8 cellular contexts compared by ENCODE assay signal in the genomic region with DNA sequence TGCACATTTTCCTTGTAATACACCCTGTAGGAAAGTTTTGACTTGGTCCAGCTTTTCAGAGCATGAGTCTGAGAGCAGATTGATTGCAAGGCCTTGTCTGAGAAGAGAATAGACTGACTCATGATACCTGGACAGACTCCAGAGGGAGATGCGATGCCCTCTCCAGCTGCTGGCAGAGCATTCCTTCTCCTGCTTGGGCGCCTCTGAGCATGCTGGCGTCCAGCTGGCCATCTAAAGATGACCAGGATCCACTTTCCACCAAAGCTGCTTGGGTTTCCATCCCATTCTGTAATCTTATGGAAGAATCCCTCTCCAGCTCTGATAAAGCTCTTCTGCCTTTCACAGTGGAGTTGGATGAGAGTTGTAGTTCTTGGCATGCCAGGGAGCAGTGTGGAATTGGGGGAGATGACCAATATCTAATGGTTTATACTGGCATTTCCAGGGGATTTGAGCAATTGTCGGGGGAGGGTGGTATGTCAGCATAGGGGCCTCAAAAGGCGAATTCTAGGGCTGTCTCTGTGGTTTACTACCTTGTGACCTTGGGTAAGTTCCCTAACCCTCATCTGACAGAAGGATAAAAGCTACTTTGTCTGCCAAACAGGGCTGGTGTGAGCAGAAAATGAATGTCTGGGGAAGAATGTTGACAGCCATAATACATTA. TPM values are rescaled to one million over a fixed set of nuclear protein-coding genes. Genes with fewer than 3 reads are reported as not detected.
DNase-seq lines count a peak whose midpoint lies in the region; ATAC-seq and TF ChIP-seq lines count a peak whose summit lies in the region.

No MANE protein-coding gene starts in this region.

- no peak overlapping the region for H3K4ac ChIP-seq in mesenchymal stem cell (ENCODE audit: low read depth in 1 of 2, low read length in 2 of 2)

- H4K8ac ChIP-seq in mesenchymal stem cell (ENCODE audit: low read length): no peak overlapping the region

- H3K9me3 ChIP-seq in mesenchymal stem cell (ENCODE audit: control insufficient read depth, low read length) (no peaks in the 10 kb centered on the region), vagina (no peaks in the 10 kb centered on the region)

- H3K23ac ChIP-seq in mesenchymal stem cell (ENCODE audit: low read length in 2 of 2): no peak overlapping the region

- H3K79me1 ChIP-seq in mesenchymal stem cell (replicated peaks; ENCODE audit: low read length, poor library complexity, severe bottlenecking): no peaks in the 10 kb centered on the region

- ATAC-seq in HG03378 (IDR thresholded peaks at IDR 0.05; ENCODE audit: unreplicated experiment): no peak

- H3K4me3 ChIP-seq in mesenchymal stem cell (ENCODE audit: insufficient read depth in 1 of 2, low read depth in 1 of 2, low read length in 2 of 2) (peak overlapping the region in 1 of 2 experiments; percentile 75), vagina (peak overlapping the region in 1 of 2 donors; percentile 10)

- 86% methylated on average over 5 of the region's 5 CpGs for WGBS in mesenchymal stem cell

- H3K14ac ChIP-seq in mesenchymal stem cell (ENCODE audit: low read length in 2 of 2): no peak overlapping the region

- H3K9ac ChIP-seq in mesenchymal stem cell (ENCODE audit: low read length): peak overlapping the region; percentile 76

- H3K4me1 ChIP-seq in mesenchymal stem cell (ENCODE audit: control insufficient read depth, insufficient read depth, low read depth, low read length) (peaks cover 23% of the 10 kb centered on the region), vagina (peaks cover 64% of the 10 kb centered on the region)

- no peak overlapping the region for H3K18ac ChIP-seq in mesenchymal stem cell (ENCODE audit: low read depth in 1 of 2, low read length in 2 of 2)

- H2AK5ac ChIP-seq in mesenchymal stem cell (ENCODE audit: low read length, severe bottlenecking): no peak overlapping the region

- H2BK12ac ChIP-seq in mesenchymal stem cell (ENCODE audit: low read length in 2 of 2): no peak overlapping the region

- TF ChIP-seq CTCF in vagina (IDR thresholded peaks at IDR 0.05): no peak
- no peak for TF ChIP-seq CTCF in GM10266 (IDR thresholded peaks at IDR 0.05; ENCODE audit: control insufficient read depth, insufficient read depth, low read depth, missing control alignments)

- H2BK120ac ChIP-seq in mesenchymal stem cell (ENCODE audit: low read depth, low read length): no peak overlapping the region

- TF ChIP-seq POLR2A in vagina (IDR thresholded peaks at IDR 0.05): no peak

- no peak overlapping the region for H2BK5ac ChIP-seq in mesenchymal stem cell (ENCODE audit: low read depth, low read length, poor library complexity, severe bottlenecking)

- H3K27me3 ChIP-seq in mesenchymal stem cell (ENCODE audit: control insufficient read depth in 1 of 2, insufficient read depth in 1 of 2, low read length in 2 of 2): no peaks in the 10 kb centered on the region
- no peaks in the 10 kb centered on the region for H3K27me3 ChIP-seq in vagina

- H2BK15ac ChIP-seq in mesenchymal stem cell (ENCODE audit: low read depth, poor library complexity, severe bottlenecking): no peak overlapping the region

- no peak overlapping the region for H2AFZ ChIP-seq in mesenchymal stem cell (ENCODE audit: low read depth, low read length)

- intact Hi-C loops in vagina (cut with DNase I): no loop called here

- no peak overlapping the region for H3K4me2 ChIP-seq in mesenchymal stem cell (ENCODE audit: low read length, poor library complexity, severe bottlenecking)

- H3K36me3 ChIP-seq in mesenchymal stem cell (ENCODE audit: control insufficient read depth in 1 of 2, insufficient read depth in 2 of 2, low read depth in 1 of 2, low read length in 2 of 2) (peaks cover 3 to 15% of the 10 kb centered on the region in 2 experiments), vagina (no peaks in the 10 kb centered on the region)

- peak overlapping the region; percentile 28 for H3K27ac ChIP-seq in caudate nucleus (ENCODE audit: low read depth, low read length)
- H3K27ac ChIP-seq in mesenchymal stem cell (ENCODE audit: low read length, poor library complexity, severe bottlenecking): peak overlapping the region; percentile 48
- peak overlapping the region; percentile 21 for H3K27ac ChIP-seq in vagina

- H4K91ac ChIP-seq in mesenchymal stem cell (ENCODE audit: low read length): no peak overlapping the region

- DNase-seq in C1 segment of cervical spinal cord (lab: John Stamatoyannopoulos, UW): peak in 9 of 14 donors; percentile 15 to 79 (median 23)
- DNase-seq in M059J (ENCODE audit: low read depth): peak; percentile 94
- DNase-seq in caudate nucleus (lab: John Stamatoyannopoulos, UW): peak in 14 of 61 donors; percentile 4 to 77 (median 14)
- DNase-seq in mesenchymal stem cell: peak; percentile 50
- no peak for DNase-seq in vagina (ENCODE audit: extremely low spot score in 2 of 2)
- DNase-seq in retina: no peak
- DNase-seq in GM10266 (ENCODE audit: extremely low spot score): no peak

RNA-seq across cellular contexts. Expression of gene SZRD1, which starts 19.5 kb away (rescaled TPM):
- 91.1 and 125 TPM in 2 replicates for total RNA-seq in M059J (2014; rRNA removed; shearing (Covaris generic))
- polyA plus RNA-seq in mesenchymal stem cell (2013, experiment 1 of 2): 134 TPM
- polyA plus RNA-seq in mesenchymal stem cell (2013, experiment 2 of 2): 134 TPM
- 52.3 TPM for total RNA-seq in vagina

RNA-seq across cellular contexts. Expression of gene FBXO42, which starts 34.3 kb away (rescaled TPM):
- total RNA-seq in M059J (2014; rRNA removed; shearing (Covaris generic)): 13.8 and 29.2 TPM in 2 replicates
- polyA plus RNA-seq in mesenchymal stem cell (2013, experiment 1 of 2): 9.7 TPM
- polyA plus RNA-seq in mesenchymal stem cell (2013, experiment 2 of 2): 9.3 TPM
- total RNA-seq in vagina: 24.8 TPM

RNA-seq across cellular contexts. Expression of gene SPATA21, which starts 50.6 kb away (rescaled TPM):
- total RNA-seq in M059J (2014; rRNA removed; shearing (Covaris generic)): 0.02 TPM in 1 of 2 replicates, not detected in the other
- polyA plus RNA-seq in mesenchymal stem cell (2013, experiment 1 of 2): not detected
- polyA plus RNA-seq in mesenchymal stem cell (2013, experiment 2 of 2): 0.05 TPM
- not detected for total RNA-seq in vagina

RNA-seq across cellular contexts. Expression of gene NECAP2, which starts 53.9 kb away (rescaled TPM):
- total RNA-seq in M059J (2014; rRNA removed; shearing (Covaris generic)): 70.6 and 105 TPM in 2 replicates
- polyA plus RNA-seq in mesenchymal stem cell (2013, experiment 1 of 2): 79.7 TPM
- polyA plus RNA-seq in mesenchymal stem cell (2013, experiment 2 of 2): 80.3 TPM
- total RNA-seq in vagina: 41.7 TPM

Comparison
In these comparisons a context has a peak if more than half of its experiments do, and no peak if none do; other contexts are left out.
1. DNase-seq: peak in C1 segment of cervical spinal cord (9 of 14), M059J (single experiment) and mesenchymal stem cell (single experiment); none in vagina (0 of 2), retina (single experiment) and GM10266 (single experiment).
2. Peak in every context shown above with its lines, with median percentiles within 50 percentile points of each other: H3K27ac ChIP-seq.